8 cellular contexts compared by ENCODE assay signal in the genomic region with DNA sequence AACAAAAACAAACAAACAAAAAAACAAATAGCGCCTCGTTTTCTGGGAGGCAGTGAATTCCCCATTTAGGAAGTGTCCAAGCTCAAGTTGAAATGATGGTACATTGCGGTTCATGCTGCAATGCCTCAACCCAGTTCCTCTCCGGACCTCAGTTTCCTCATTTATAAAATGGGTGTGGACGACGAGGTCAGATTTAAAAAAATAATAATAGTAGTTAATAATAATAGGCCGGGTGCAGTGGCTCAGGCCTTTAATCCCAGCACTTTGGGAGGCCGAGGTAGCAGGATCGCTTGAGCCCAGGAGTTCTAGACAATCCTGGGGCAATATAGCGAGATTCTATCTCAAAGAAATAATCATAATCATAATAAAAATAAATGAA. TPM values are rescaled to one million over a fixed set of nuclear protein-coding genes. Genes with fewer than 3 reads are reported as not detected.
DNase-seq lines count a peak whose midpoint lies in the region; ATAC-seq and TF ChIP-seq lines count a peak whose summit lies in the region.

No MANE protein-coding gene starts in this region.

- TF ChIP-seq CTCF in VCaP (conservative IDR thresholded peaks at IDR 0.05) (no peak), foreskin fibroblast (IDR thresholded peaks at IDR 0.05; ENCODE audit: low read depth, low read length) (no peak), spleen (IDR thresholded peaks at IDR 0.05 in 8 of 11, conservative IDR thresholded peaks at IDR 0.05 in 3 of 11) (no peak)

- DNase-seq in HAP-1 (ENCODE audit: low spot score in 2 of 2) (no peak), foreskin fibroblast (no peak), spleen (no peak), T-helper 1 cell (no peak), superior temporal gyrus (ENCODE audit: extremely low spot score) (no peak), COR-L47 (lab: John Stamatoyannopoulos, UW) (no peak)

- H3K9me3 ChIP-seq in HAP-1 (0 out of 2 replicates have a peak, but pooled peaks cover 3% of the 10 kb centered on the region), spleen (no peaks in the 10 kb centered on the region)

- H3K27me3 ChIP-seq in HAP-1 (ENCODE audit: low read depth), result no peaks in the 10 kb centered on the region
- no peaks in the 10 kb centered on the region for H3K27me3 ChIP-seq in spleen (replicated peaks in 1 of 7)

- in situ Hi-C loops in HAP-1 (cut with MboI; ENCODE audit: low sequenced_read_pairs), result no loop called here

- intact Hi-C loops in spleen (cut with DNase I; ENCODE audit: low total_unique reads), result loop anchor here (2.0 kb wide), 1 partner anchor 40 kb away; no protein-coding TSS in a partner anchor

- H3K4me1 ChIP-seq in HAP-1, result peaks cover 10% of the 10 kb centered on the region
- peaks cover 10 to 47% (median 39%) of the 10 kb centered on the region in 6 donors for H3K4me1 ChIP-seq in spleen

- H3K27ac ChIP-seq in VCaP (peak overlapping the region; percentile 74; the same call in 1 of the 2 replicates), spleen (peak overlapping the region; percentile 76 to 96 (median 92))

- H3K4me3 ChIP-seq in HAP-1 (peak overlapping the region; percentile 47), foreskin fibroblast (ENCODE audit: low read depth in 1 of 2, low read length in 2 of 2) (peak overlapping the region; percentile 56 to 57), spleen (peak overlapping the region; percentile 55 to 87 (median 66))

- no peak for ATAC-seq in HG02610 (IDR thresholded peaks at IDR 0.05; ENCODE audit: unreplicated experiment)

- H3K36me3 ChIP-seq in HAP-1 (replicated peaks), result no peaks in the 10 kb centered on the region
- H3K36me3 ChIP-seq in spleen, result no peaks in the 10 kb centered on the region

- no peak for TF ChIP-seq POLR2A in spleen (IDR thresholded peaks at IDR 0.05)

- WGBS in spleen, 5 donors, result 29 to 34% (median 31%) methylated on average over 10 of the region's 10 CpGs

RNA-seq across cellular contexts. Expression of a gene that starts 15.5 kb away (rescaled TPM):
- total RNA-seq in spleen, result 10 to 100 TPM; 47.3 to 69.4 (median 59.7) TPM
- polyA plus RNA-seq in spleen, result 10 to 100 TPM; 45.3 to 54.6 (median 50.0) TPM

RNA-seq across cellular contexts. Expression of a gene that starts 28.6 kb away (rescaled TPM):
- total RNA-seq in spleen, result 10 to 100 TPM in 2 of 7 donors, 1 to 10 TPM in 4, under 1 TPM in 1; 0.92 to 41.7 (median 1.6) TPM
- polyA plus RNA-seq in spleen, result 1 to 10 TPM in 2 of 3 donors, under 1 TPM in 1; 0.42 to 2.2 (median 1.3) TPM

RNA-seq across cellular contexts. Expression of a gene that starts 32.7 kb away (rescaled TPM):
- 1 to 10 TPM; 2.6 to 4.3 (median 3.1) TPM for total RNA-seq in spleen
- polyA plus RNA-seq in spleen, result 1 to 10 TPM; 2.1 to 4.3 (median 2.5) TPM

RNA-seq across cellular contexts. Expression of a gene that starts 34.3 kb away (rescaled TPM):
- total RNA-seq in spleen, result 10 to 100 TPM in 5 of 7 donors, 1 to 10 TPM in 2; 3.9 to 18.1 (median 12.5) TPM
- polyA plus RNA-seq in spleen, result 10 to 100 TPM in 1 of 3 donors, 1 to 10 TPM in 2; 7.5 to 13.2 (median 8.8) TPM

RNA-seq across cellular contexts. Expression of a gene that starts 57.7 kb away (rescaled TPM):
- 10 to 100 TPM in 6 of 7 donors, 1 to 10 TPM in 1; 9.2 to 22.6 (median 15.1) TPM for total RNA-seq in spleen
- 1 to 10 TPM; 4.9 to 7.9 (median 7.6) TPM for polyA plus RNA-seq in spleen
